1 cellular context compared by ENCODE assay signal in the genomic region with DNA sequence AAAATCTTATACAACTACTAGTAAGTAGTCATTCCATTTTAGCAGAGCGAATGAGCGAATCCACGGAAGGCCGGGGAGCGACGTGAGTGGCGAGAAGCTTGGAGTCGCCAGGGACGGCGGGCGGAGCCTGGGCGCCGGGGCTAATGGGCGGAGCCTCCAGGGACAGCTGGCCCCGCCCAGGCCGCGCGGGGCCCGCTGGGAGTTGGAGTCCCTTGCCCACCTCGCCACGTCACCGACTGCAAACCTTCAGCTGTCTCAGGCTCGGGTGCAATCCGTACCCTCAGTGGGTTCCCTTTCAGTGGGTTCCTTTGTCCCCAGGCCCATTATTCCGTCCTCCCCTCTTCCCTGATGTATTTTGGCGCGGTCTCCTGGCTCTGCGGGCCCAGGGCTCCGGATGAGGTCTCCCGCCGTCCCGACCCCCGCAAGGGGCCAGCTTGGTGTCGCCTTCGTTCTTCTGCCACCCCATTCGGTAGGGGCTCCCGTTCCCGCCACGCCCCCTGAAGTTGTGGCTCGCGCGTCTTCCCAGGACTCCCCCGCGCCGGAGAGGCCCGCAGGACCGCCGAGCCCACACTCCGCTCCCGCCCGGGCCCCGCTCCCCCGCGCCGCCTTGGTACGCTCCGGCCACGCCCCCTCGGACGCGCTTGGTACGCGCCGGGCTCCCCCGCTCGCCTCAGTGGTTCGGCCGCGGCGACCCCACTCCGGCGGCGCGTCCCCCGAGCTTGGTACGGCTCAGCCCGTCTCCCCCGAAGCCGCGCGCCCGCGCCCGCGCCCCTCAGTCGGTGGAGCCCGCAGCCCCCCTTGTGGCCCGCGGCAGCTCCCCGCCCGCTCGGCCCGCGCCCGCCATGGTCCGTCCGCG.
TF ChIP-seq lines count a peak whose summit lies in the region.

A gene (plus strand): TSS at position 673 of the 856 bp plus-strand sequence.

TF ChIP-seq in HepG2, 621 proteins besides CTCF, POLR2A, EP300 and RAD21 (continued from another document):
- TF ChIP-seq, protein P1, sequence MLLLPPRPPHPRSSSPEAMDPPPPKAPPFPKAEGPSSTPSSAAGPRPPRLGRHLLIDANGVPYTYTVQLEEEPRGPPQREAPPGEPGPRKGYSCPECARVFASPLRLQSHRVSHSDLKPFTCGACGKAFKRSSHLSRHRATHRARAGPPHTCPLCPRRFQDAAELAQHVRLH (CRISPR knock-in tag; IDR thresholded peaks at IDR 0.05; ENCODE audit: borderline replicate concordance, low read depth): no peak
- no peak for TF ChIP-seq KLF6 (CRISPR knock-in tag; IDR thresholded peaks at IDR 0.05)
- peak; percentile 79 for TF ChIP-seq AKAP8 (CRISPR knock-in tag; IDR thresholded peaks at IDR 0.05)
- TF ChIP-seq, protein P2, sequence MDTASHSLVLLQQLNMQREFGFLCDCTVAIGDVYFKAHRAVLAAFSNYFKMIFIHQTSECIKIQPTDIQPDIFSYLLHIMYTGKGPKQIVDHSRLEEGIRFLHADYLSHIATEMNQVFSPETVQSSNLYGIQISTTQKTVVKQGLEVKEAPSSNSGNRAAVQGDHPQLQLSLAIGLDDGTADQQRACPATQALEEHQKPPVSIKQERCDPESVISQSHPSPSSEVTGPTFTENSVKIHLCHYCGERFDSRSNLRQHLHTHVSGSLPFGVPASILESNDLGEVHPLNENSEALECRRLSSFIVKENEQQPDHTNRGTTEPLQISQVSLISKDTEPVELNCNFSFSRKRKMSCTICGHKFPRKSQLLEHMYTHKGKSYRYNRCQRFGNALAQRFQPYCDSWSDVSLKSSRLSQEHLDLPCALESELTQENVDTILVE (CRISPR knock-in tag; IDR thresholded peaks at IDR 0.05): peak; percentile 58
- no peak for TF ChIP-seq NFIB (CRISPR knock-in tag; IDR thresholded peaks at IDR 0.05; ENCODE audit: borderline replicate concordance)
- TF ChIP-seq NFKB2 (CRISPR knock-in tag; IDR thresholded peaks at IDR 0.05; ENCODE audit: borderline replicate concordance): peak; percentile 52; the same call in 1 of the 2 replicates
- peak; percentile 73; the same call in 1 of the 2 replicates for TF ChIP-seq KAT7 (CRISPR knock-in tag; IDR thresholded peaks at IDR 0.05; ENCODE audit: borderline replicate concordance)
- TF ChIP-seq SRSF4 (IDR thresholded peaks at IDR 0.05; ENCODE audit: low read depth, low read length, poor library complexity, severe bottlenecking): no peak
- peak; percentile 32; the same call in 1 of the 2 replicates for TF ChIP-seq ZMYM4 (CRISPR knock-in tag; IDR thresholded peaks at IDR 0.05)
